2 cellular contexts compared by ENCODE assay signal in genomic region chr12:128976120-128976519, GRCh38.
TF ChIP-seq lines count a peak whose summit lies in the region.

No MANE protein-coding gene starts in this region.

TF ChIP-seq in GM12878, 131 proteins besides CTCF, POLR2A, EP300 and RAD21 (continued from another document):
- TF ChIP-seq, protein P1, sequence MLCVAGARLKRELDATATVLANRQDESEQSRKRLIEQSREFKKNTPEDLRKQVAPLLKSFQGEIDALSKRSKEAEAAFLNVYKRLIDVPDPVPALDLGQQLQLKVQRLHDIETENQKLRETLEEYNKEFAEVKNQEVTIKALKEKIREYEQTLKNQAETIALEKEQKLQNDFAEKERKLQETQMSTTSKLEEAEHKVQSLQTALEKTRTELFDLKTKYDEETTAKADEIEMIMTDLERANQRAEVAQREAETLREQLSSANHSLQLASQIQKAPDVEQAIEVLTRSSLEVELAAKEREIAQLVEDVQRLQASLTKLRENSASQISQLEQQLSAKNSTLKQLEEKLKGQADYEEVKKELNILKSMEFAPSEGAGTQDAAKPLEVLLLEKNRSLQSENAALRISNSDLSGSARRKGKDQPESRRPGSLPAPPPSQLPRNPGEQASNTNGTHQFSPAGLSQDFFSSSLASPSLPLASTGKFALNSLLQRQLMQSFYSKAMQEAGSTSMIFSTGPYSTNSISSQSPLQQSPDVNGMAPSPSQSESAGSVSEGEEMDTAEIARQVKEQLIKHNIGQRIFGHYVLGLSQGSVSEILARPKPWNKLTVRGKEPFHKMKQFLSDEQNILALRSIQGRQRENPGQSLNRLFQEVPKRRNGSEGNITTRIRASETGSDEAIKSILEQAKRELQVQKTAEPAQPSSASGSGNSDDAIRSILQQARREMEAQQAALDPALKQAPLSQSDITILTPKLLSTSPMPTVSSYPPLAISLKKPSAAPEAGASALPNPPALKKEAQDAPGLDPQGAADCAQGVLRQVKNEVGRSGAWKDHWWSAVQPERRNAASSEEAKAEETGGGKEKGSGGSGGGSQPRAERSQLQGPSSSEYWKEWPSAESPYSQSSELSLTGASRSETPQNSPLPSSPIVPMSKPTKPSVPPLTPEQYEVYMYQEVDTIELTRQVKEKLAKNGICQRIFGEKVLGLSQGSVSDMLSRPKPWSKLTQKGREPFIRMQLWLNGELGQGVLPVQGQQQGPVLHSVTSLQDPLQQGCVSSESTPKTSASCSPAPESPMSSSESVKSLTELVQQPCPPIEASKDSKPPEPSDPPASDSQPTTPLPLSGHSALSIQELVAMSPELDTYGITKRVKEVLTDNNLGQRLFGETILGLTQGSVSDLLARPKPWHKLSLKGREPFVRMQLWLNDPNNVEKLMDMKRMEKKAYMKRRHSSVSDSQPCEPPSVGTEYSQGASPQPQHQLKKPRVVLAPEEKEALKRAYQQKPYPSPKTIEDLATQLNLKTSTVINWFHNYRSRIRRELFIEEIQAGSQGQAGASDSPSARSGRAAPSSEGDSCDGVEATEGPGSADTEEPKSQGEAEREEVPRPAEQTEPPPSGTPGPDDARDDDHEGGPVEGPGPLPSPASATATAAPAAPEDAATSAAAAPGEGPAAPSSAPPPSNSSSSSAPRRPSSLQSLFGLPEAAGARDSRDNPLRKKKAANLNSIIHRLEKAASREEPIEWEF (IDR thresholded peaks at IDR 0.05; ENCODE audit: insufficient replicate concordance, low read depth, low read length) = no peak
- TF ChIP-seq EGR1 (IDR thresholded peaks at IDR 0.05; ENCODE audit: borderline replicate concordance in 1 of 2, low read depth in 2 of 2, low read length in 2 of 2) (no peak), SKIL (IDR thresholded peaks at IDR 0.05; ENCODE audit: low read depth, poor library complexity, severe bottlenecking) (no peak), ZNF592 (IDR thresholded peaks at IDR 0.05) (no peak), TAF1 (IDR thresholded peaks at IDR 0.05; ENCODE audit: borderline replicate concordance, low read depth, low read length) (no peak), SMAD1 (IDR thresholded peaks at IDR 0.05; ENCODE audit: low read depth, partially characterized antibody) (no peak), BHLHE40 (IDR thresholded peaks at IDR 0.05; ENCODE audit: borderline replicate concordance in 1 of 2, low read depth in 2 of 2, low read length in 1 of 2) (no peak), STAT3 (IDR thresholded peaks at IDR 0.05; ENCODE audit: low read depth, low read length) (no peak)

TF ChIP-seq in SK-N-SH, 30 proteins besides CTCF, POLR2A, EP300 and RAD21 (continued from another document):
- no peak for TF ChIP-seq SMC3 (IDR thresholded peaks at IDR 0.05; ENCODE audit: low read depth, low read length)
- TF ChIP-seq NRF1 (IDR thresholded peaks at IDR 0.05; ENCODE audit: low read depth, low read length) = no peak
- TF ChIP-seq FOXM1 (IDR thresholded peaks at IDR 0.05; ENCODE audit: low read depth) = no peak
- no peak for TF ChIP-seq GABPA (IDR thresholded peaks at IDR 0.05; ENCODE audit: low read depth)
- TF ChIP-seq TAF1 (IDR thresholded peaks at IDR 0.05; ENCODE audit: borderline replicate concordance, low read depth, low read length) = no peak
- TF ChIP-seq RCOR1 (IDR thresholded peaks at IDR 0.05; ENCODE audit: low read length) = no peak
- no peak for TF ChIP-seq POLR2AphosphoS5 (IDR thresholded peaks at IDR 0.05; ENCODE audit: low read depth, low read length)
- TF ChIP-seq, protein P2, sequence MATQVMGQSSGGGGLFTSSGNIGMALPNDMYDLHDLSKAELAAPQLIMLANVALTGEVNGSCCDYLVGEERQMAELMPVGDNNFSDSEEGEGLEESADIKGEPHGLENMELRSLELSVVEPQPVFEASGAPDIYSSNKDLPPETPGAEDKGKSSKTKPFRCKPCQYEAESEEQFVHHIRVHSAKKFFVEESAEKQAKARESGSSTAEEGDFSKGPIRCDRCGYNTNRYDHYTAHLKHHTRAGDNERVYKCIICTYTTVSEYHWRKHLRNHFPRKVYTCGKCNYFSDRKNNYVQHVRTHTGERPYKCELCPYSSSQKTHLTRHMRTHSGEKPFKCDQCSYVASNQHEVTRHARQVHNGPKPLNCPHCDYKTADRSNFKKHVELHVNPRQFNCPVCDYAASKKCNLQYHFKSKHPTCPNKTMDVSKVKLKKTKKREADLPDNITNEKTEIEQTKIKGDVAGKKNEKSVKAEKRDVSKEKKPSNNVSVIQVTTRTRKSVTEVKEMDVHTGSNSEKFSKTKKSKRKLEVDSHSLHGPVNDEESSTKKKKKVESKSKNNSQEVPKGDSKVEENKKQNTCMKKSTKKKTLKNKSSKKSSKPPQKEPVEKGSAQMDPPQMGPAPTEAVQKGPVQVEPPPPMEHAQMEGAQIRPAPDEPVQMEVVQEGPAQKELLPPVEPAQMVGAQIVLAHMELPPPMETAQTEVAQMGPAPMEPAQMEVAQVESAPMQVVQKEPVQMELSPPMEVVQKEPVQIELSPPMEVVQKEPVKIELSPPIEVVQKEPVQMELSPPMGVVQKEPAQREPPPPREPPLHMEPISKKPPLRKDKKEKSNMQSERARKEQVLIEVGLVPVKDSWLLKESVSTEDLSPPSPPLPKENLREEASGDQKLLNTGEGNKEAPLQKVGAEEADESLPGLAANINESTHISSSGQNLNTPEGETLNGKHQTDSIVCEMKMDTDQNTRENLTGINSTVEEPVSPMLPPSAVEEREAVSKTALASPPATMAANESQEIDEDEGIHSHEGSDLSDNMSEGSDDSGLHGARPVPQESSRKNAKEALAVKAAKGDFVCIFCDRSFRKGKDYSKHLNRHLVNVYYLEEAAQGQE (IDR thresholded peaks at IDR 0.05; ENCODE audit: low read depth, low read length) = no peak
- no peak for TF ChIP-seq GATA2 (CRISPR knock-in tag; IDR thresholded peaks at IDR 0.05)
- TF ChIP-seq FOSL2 (IDR thresholded peaks at IDR 0.05; ENCODE audit: borderline replicate concordance, low read depth) = no peak
